ENCODE assay signal across 1 cellular context in genomic region chr1:23593556-23594148, GRCh38.
TF ChIP-seq lines count a peak whose summit lies in the region.

No MANE protein-coding gene starts in this region.

TF ChIP-seq in A549, 52 proteins besides CTCF, POLR2A, EP300 and RAD21 (continued from another document):
- no peak for TF ChIP-seq HOXB13 (CRISPR knock-in tag; IDR thresholded peaks at IDR 0.05; ENCODE audit: low read depth)
